21 cellular contexts compared by ENCODE assay signal in genomic region chr3:63492464-63492863, GRCh38.
DNase-seq lines count a peak whose midpoint lies in the region; FAIRE-seq and TF ChIP-seq lines count a peak whose summit lies in the region.
"Had no signal": no experiment of that assay in that cellular context is flagged by ENCODE, and none has a peak within 500 bp of the region (broad histone marks: within the 10 kb centered on the region; RNA-seq: fewer than 3 reads in every experiment).

No MANE protein-coding gene starts in this region.

- POLR2A ChIA-PET in Caco-2 (lab: Charles Lee): no interaction called here

- H3K27ac Mint-ChIP-seq in nephron progenitor cell (no peak overlapping the region), Caco-2 (ENCODE audit: unreplicated experiment) (no peak overlapping the region)

- H3K27me3 ChIP-seq in Caco-2 (replicated peaks; ENCODE audit: control insufficient read depth, insufficient read depth, low read length): no peaks in the 10 kb centered on the region; the same call in 1 of the 2 replicates
- H3K27me3 ChIP-seq: MG63 had no signal

- DNase-seq in NCI-H1417 (lab: John Stamatoyannopoulos, UW) (peak in 2 of 3 experiments; percentile 3 to 47), NCI-H1417 treated with DMSO at 0.1 percent for 48 hours (lab: John Stamatoyannopoulos, UW) (no peak), NOMO-1 treated with DMSO at 0.1 percent for 48 hours (lab: John Stamatoyannopoulos, UW; ENCODE audit: unreplicated experiment) (peak; percentile 63), inferior parietal cortex (ENCODE audit: extremely low spot score) (peak; percentile 48), retina (peak; percentile 15), urothelium cell line (ENCODE audit: low spot score) (no peak), nephron progenitor cell (no peak), Caco-2 (no peak)
- DNase-seq: AML-193; DMS79 treated with DMSO at 0.1 percent for 48 hours; Kasumi-1; MG63; NCI-H1048; NCI-H187; NCI-H345; NCI-H524 treated with DMSO at 0.1 percent for 48 hours; NK-92 treated with Interleukin-12 subunit alpha and Interleukin-12 subunit beta, amount 100 ng/mL, for 24 hours; PC-3; RPMI8226; SHP77 treated with DMSO at 0.1 percent for 48 hours had no signal

- H3K36me3 Mint-ChIP-seq in nephron progenitor cell (ENCODE audit: low read depth) (no peaks in the 10 kb centered on the region), Caco-2 (ENCODE audit: insufficient read depth, unreplicated experiment) (no peaks in the 10 kb centered on the region)

- peaks cover 4% of the 10 kb centered on the region for H3K4me1 Mint-ChIP-seq in nephron progenitor cell
- H3K4me1 Mint-ChIP-seq in Caco-2 (ENCODE audit: low read depth, unreplicated experiment): no peaks in the 10 kb centered on the region

- intact Hi-C loops in Caco-2 (cut with micrococcal nuclease; ENCODE audit: unreplicated experiment): no loop called here

- CTCF ChIA-PET in Caco-2 (lab: Charles Lee): no interaction called here

- no TSS peak for BruUV-seq in Caco-2 (replicated peaks; lab: Mats Ljungman, UMichigan)

- H3K9me3 Mint-ChIP-seq in nephron progenitor cell (no peaks in the 10 kb centered on the region), Caco-2 (ENCODE audit: unreplicated experiment) (no peaks in the 10 kb centered on the region)

- H3K4me3 Mint-ChIP-seq in nephron progenitor cell: no peak overlapping the region
- H3K4me3 Mint-ChIP-seq in Caco-2 (ENCODE audit: unreplicated experiment): no peak overlapping the region

- H3K4me1 ChIP-seq in Caco-2: no peaks in the 10 kb centered on the region
- H3K4me1 ChIP-seq: HAP-1 had no signal

- no peaks in the 10 kb centered on the region for H3K36me3 ChIP-seq in Caco-2 (ENCODE audit: control insufficient read depth, insufficient read depth, low read length)
- H3K36me3 ChIP-seq: HAP-1, MG63 had no signal

- no peak for FAIRE-seq in urothelium cell line (lab: Jason Lieb, UNC)

- no peaks in the 10 kb centered on the region for H3K9me3 ChIP-seq in Caco-2
- H3K9me3 ChIP-seq: HAP-1, MG63 had no signal

- no peak for TF ChIP-seq CTCF in nephron progenitor cell (IDR thresholded peaks at IDR 0.05)
- TF ChIP-seq CTCF in Caco-2 (IDR thresholded peaks at IDR 0.05; ENCODE audit: insufficient read depth in 1 of 2, low read depth in 1 of 2, low read length in 1 of 2, severe bottlenecking in 1 of 2, unreplicated experiment in 1 of 2): no peak

- no peaks in the 10 kb centered on the region for H3K27me3 Mint-ChIP-seq in nephron progenitor cell (ENCODE audit: low read depth, poor library complexity)
- peaks cover 5% of the 10 kb centered on the region for H3K27me3 Mint-ChIP-seq in Caco-2 (ENCODE audit: insufficient read depth, unreplicated experiment)

- H3K4me3 ChIP-seq in Caco-2 (ENCODE audit: low read depth, low read length): no peak overlapping the region
- H3K4me3 ChIP-seq: HAP-1, MG63 had no signal

Comparison
In these comparisons a context has a peak if more than half of its experiments do, and no peak if none do; other contexts are left out.
1. DNase-seq: peak in NCI-H1417 (2 of 3), NOMO-1 treated with DMSO at 0.1 percent for 48 hours (single experiment), inferior parietal cortex (single experiment) and retina (single experiment); none in NCI-H1417 treated with DMSO at 0.1 percent for 48 hours (single experiment), urothelium cell line (single experiment), nephron progenitor cell (single experiment) and Caco-2 (0 of 2).